Comparison of ENCODE assay signal across 25 cellular contexts in the genomic region with DNA sequence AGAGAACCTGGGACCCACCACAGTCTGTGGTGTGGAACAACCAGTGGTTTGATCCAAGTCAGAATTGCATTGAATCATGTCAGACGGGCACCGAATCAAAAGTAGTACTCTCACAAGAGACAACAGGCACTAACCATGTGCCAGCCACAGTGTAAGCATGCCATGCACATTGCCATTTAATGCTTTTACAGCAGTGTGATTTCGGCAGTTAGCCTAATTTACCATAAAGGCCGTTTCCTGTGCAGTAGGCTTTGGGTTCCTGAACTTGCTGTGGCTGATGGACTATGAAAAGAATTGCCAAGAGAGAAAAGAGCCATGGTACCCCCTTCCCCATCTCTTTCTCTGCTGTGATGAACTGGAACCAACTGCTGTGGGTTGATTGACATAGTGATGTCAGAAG.
"Had no signal": no experiment of that assay in that cellular context is flagged by ENCODE, and none has a peak within 500 bp of the region (broad histone marks: within the 10 kb centered on the region; RNA-seq: fewer than 3 reads in every experiment).

No MANE protein-coding gene starts in this region.

- H3K36me3 ChIP-seq: adrenal gland, colonic mucosa, gastrocnemius medialis, left ventricle myocardium inferior, neutrophil, right lobe of liver, tibial nerve had no signal

- H3K9me3 ChIP-seq: adrenal gland, body of pancreas, colonic mucosa, gastrocnemius medialis, left ventricle myocardium inferior, mucosa of descending colon, neutrophil, right lobe of liver, tibial nerve had no signal

- H3K79me2 ChIP-seq: hepatocyte had no signal

- DNase-seq: activated CD4-positive, alpha-beta memory T cell treated with anti-CD3 and anti-CD28 coated beads for 36 hours; activated CD4-positive, alpha-beta T cell treated with anti-CD3 and anti-CD28 coated beads, Interleukin-2, amount 10 ng/mL, durations not matched to agents 24 days and 14 days; activated CD8-positive, alpha-beta memory T cell treated with anti-CD3 and anti-CD28 coated beads, Interleukin-2, amount 50 U/mL, for 4 hours; activated effector memory CD4-positive, alpha-beta T cell treated with anti-CD3 and anti-CD28 coated beads, Interleukin-2, amount 50 U/mL, for 16 hours; activated naive CD4-positive, alpha-beta T cell treated with anti-CD3 and anti-CD28 coated beads for 36 hours; activated naive CD8-positive, alpha-beta T cell treated with anti-CD3 and anti-CD28 coated beads for 36 hours; activated T-cell treated with anti-CD3 and anti-CD28 coated beads, Interleukin-2, amount 50 U/mL, for 1 hour; adrenal gland; aorta; body of pancreas; cerebellar nuclear complex; colonic mucosa; dorsolateral prefrontal cortex; effector memory CD4-positive, alpha-beta T cell; gastrocnemius medialis; islet precursor cell; left ventricle myocardium inferior; mucosa of descending colon; right lobe of liver; stimulated activated CD4-positive, alpha-beta T cell treated with anti-CD3 and anti-CD28 coated beads, Interleukin-2, amount 100 ng/mL, for 48 hours; stimulated activated naive CD4-positive, alpha-beta T cell treated with Interleukin-2 at 50 U/mL for 16 hours had no signal

- H3K27me3 ChIP-seq: adrenal gland, body of pancreas, colonic mucosa, gastrocnemius medialis, hepatocyte, neutrophil, right lobe of liver, tibial nerve had no signal

- H2AFZ ChIP-seq: hepatocyte had no signal

- H3K27ac ChIP-seq: adrenal gland, body of pancreas, colonic mucosa, dorsolateral prefrontal cortex, gastrocnemius medialis, hepatocyte, left ventricle myocardium inferior, neutrophil, right lobe of liver, tibial nerve had no signal

- H3K4me3 ChIP-seq: adrenal gland, body of pancreas, colonic mucosa, dorsolateral prefrontal cortex, gastrocnemius medialis, hepatocyte, left ventricle myocardium inferior, lung, mucosa of descending colon, right lobe of liver, tibial nerve had no signal

- H3K4me2 ChIP-seq: hepatocyte had no signal

- ATAC-seq: body of pancreas, gastrocnemius medialis, right lobe of liver had no signal

- H3K4me1 ChIP-seq: adrenal gland, body of pancreas, colonic mucosa, gastrocnemius medialis, right lobe of liver, tibial nerve had no signal
